26 cellular contexts compared by ENCODE assay signal in genomic region chr6:163513570-163514166, GRCh38.
DNase-seq lines count a peak whose midpoint lies in the region; TF ChIP-seq lines count a peak whose summit lies in the region.
"Had no signal": no experiment of that assay in that cellular context is flagged by ENCODE, and none has a peak within 500 bp of the region (broad histone marks: within the 10 kb centered on the region; RNA-seq: fewer than 3 reads in every experiment).

No MANE protein-coding gene starts in this region.

- H3K4me1 ChIP-seq in PC-9 (replicated peaks; ENCODE audit: insufficient read depth) (no peaks in the 10 kb centered on the region), cardiac muscle cell (ENCODE audit: low read depth) (peaks cover 37% of the 10 kb centered on the region)
- H3K4me1 ChIP-seq: BE2C, testis had no signal

- H3K4me1 Mint-ChIP-seq in Calu3 (ENCODE audit: low read depth, unreplicated experiment) = peaks cover 48% of the 10 kb centered on the region
- peaks cover 2% of the 10 kb centered on the region for H3K4me1 Mint-ChIP-seq in T-helper 2 cell treated with Interferon-gamma antibody and Interleukin-4, amounts not matched to agents 5 μg/mL and 100 μg/mL, for 36 hours (ENCODE audit: low read depth)

- H3K9me3 Mint-ChIP-seq in Calu3 (ENCODE audit: low read depth, unreplicated experiment) = no peaks in the 10 kb centered on the region
- no peaks in the 10 kb centered on the region for H3K9me3 Mint-ChIP-seq in T-helper 2 cell treated with Interferon-gamma antibody and Interleukin-4, amounts not matched to agents 5 μg/mL and 100 μg/mL, for 36 hours
- H3K9me3 Mint-ChIP-seq: activated CD4-positive, alpha-beta memory T cell treated with anti-CD3 and anti-CD28 coated beads, Interleukin-2, amount 10 ng/mL, durations not matched to agents 7 days and 5 days; activated naive CD8-positive, alpha-beta T cell treated with anti-CD3 and anti-CD28 coated beads, Interleukin-2, amount 10 ng/mL, durations not matched to agents 7 days and 5 days had no signal

- peaks cover 6% of the 10 kb centered on the region for H3K36me3 Mint-ChIP-seq in Calu3 (ENCODE audit: insufficient read depth, unreplicated experiment)
- H3K36me3 Mint-ChIP-seq in T-helper 2 cell treated with Interferon-gamma antibody and Interleukin-4, amounts not matched to agents 5 μg/mL and 100 μg/mL, for 36 hours (ENCODE audit: low read depth) = no peaks in the 10 kb centered on the region

- DNase-seq in Calu3 (no peak), PC-9 (no peak), cardiac muscle cell (ENCODE audit: low read depth in 1 of 2, low spot score in 1 of 2) (peak in 1 of 2 donors; percentile 15), mucosa of gallbladder (ENCODE audit: low spot score) (peak; percentile 19), GM20000 (ENCODE audit: low spot score) (no peak), substantia nigra (lab: John Stamatoyannopoulos, UW) (no peak), C1 segment of cervical spinal cord (lab: John Stamatoyannopoulos, UW) (no peak)
- DNase-seq in T-helper 2 cell treated with Interferon-gamma antibody and Interleukin-4, amounts not matched to agents 5 μg/mL and 100 μg/mL, for 36 hours (ENCODE audit: low spot score) = no peak
- DNase-seq: activated CD4-positive, alpha-beta memory T cell treated with anti-CD3 and anti-CD28 coated beads, Interleukin-2, amount 10 ng/mL, durations not matched to agents 7 days and 5 days; activated naive CD8-positive, alpha-beta T cell treated with anti-CD3 and anti-CD28 coated beads, Interleukin-2, amount 10 ng/mL, durations not matched to agents 7 days and 5 days; BE2C; brain microvascular endothelial cell; DMS79; effector memory CD4-positive, alpha-beta T cell; foreskin melanocyte; HCEC 1CT; mammary epithelial cell; NCI-H1105 treated with DMSO at 0.1 percent for 48 hours; NCI-H2029; NCI-H2227 treated with DMSO at 0.1 percent for 48 hours; NCI-H69; spleen; stimulated activated CD4-positive, alpha-beta T cell treated with anti-CD3 and anti-CD28 coated beads, Interleukin-4, amount 100 ng/mL, for 1 hour; stimulated activated naive B cell treated with anti-CD40 and anti-IgM and Interleukin-4, amounts not matched to agents 10 μg/mL and 1 μg/mL and 100 μg/mL, for 72 hours; T1000; testis had no signal

- no peak overlapping the region for H2AFZ ChIP-seq in PC-9

- POLR2A ChIA-PET in PC-9 (lab: Charles Lee; ENCODE audit: unreplicated experiment) = no interaction called here

- CTCF ChIA-PET in Calu3 (lab: Charles Lee) (no interaction called here), PC-9 (lab: Charles Lee) (no interaction called here)

- BruUV-seq in Calu3 (replicated peaks; lab: Mats Ljungman, UMichigan) (no TSS peak), PC-9 (replicated peaks; lab: Mats Ljungman, UMichigan) (no TSS peak)

- no peaks in the 10 kb centered on the region for H3K27me3 ChIP-seq in PC-9 (ENCODE audit: insufficient read depth, low read depth)
- no peaks in the 10 kb centered on the region for H3K27me3 ChIP-seq in cardiac muscle cell
- H3K27me3 ChIP-seq: BE2C, brain microvascular endothelial cell, spleen, testis had no signal

- peak overlapping the region; percentile 76 for H3K27ac Mint-ChIP-seq in Calu3 (ENCODE audit: unreplicated experiment)
- H3K27ac Mint-ChIP-seq in T-helper 2 cell treated with Interferon-gamma antibody and Interleukin-4, amounts not matched to agents 5 μg/mL and 100 μg/mL, for 36 hours = no peak overlapping the region
- H3K27ac Mint-ChIP-seq: activated CD4-positive, alpha-beta memory T cell treated with anti-CD3 and anti-CD28 coated beads, Interleukin-2, amount 10 ng/mL, durations not matched to agents 7 days and 5 days; activated naive CD8-positive, alpha-beta T cell treated with anti-CD3 and anti-CD28 coated beads, Interleukin-2, amount 10 ng/mL, durations not matched to agents 7 days and 5 days; stimulated activated naive B cell treated with anti-CD40 and anti-IgM and Interleukin-4, amounts not matched to agents 10 μg/mL and 1 μg/mL and 100 μg/mL, for 72 hours had no signal

- H3K4me3 ChIP-seq in PC-9 = no peak overlapping the region
- no peak overlapping the region for H3K4me3 ChIP-seq in cardiac muscle cell
- H3K4me3 ChIP-seq: spleen, testis had no signal

- H3K27ac ChIP-seq in PC-9 = peak overlapping the region; percentile 27; the same call in 1 of the 2 replicates
- peak overlapping the region; percentile 60 for H3K27ac ChIP-seq in cardiac muscle cell
- H3K27ac ChIP-seq in substantia nigra (ENCODE audit: low read depth, low read length, poor library complexity, severe bottlenecking) = no peak overlapping the region
- H3K27ac ChIP-seq: brain microvascular endothelial cell, spleen, testis had no signal

- peaks cover 39% of the 10 kb centered on the region for H4K20me1 ChIP-seq in PC-9 (ENCODE audit: insufficient read depth)

- H3K9me2 ChIP-seq in PC-9 (ENCODE audit: insufficient read depth) = no peaks in the 10 kb centered on the region

- no peak overlapping the region for H3K4me2 ChIP-seq in PC-9

- no peaks in the 10 kb centered on the region for H3K9me3 ChIP-seq in PC-9 (ENCODE audit: insufficient read depth, low read depth)
- H3K9me3 ChIP-seq in cardiac muscle cell (ENCODE audit: low read depth) = no peaks in the 10 kb centered on the region
- H3K9me3 ChIP-seq: BE2C, testis had no signal

- H3K36me3 ChIP-seq in PC-9 (ENCODE audit: low read depth) (no peaks in the 10 kb centered on the region), cardiac muscle cell (no peaks in the 10 kb centered on the region)
- H3K36me3 ChIP-seq: BE2C, brain microvascular endothelial cell had no signal

- peaks cover 74% of the 10 kb centered on the region for H3K79me2 ChIP-seq in PC-9 (ENCODE audit: low read depth)

- no peaks in the 10 kb centered on the region for H3K27me3 Mint-ChIP-seq in Calu3 (ENCODE audit: unreplicated experiment)
- no peaks in the 10 kb centered on the region for H3K27me3 Mint-ChIP-seq in T-helper 2 cell treated with Interferon-gamma antibody and Interleukin-4, amounts not matched to agents 5 μg/mL and 100 μg/mL, for 36 hours (ENCODE audit: low read depth)
- H3K27me3 Mint-ChIP-seq: activated CD4-positive, alpha-beta memory T cell treated with anti-CD3 and anti-CD28 coated beads, Interleukin-2, amount 10 ng/mL, durations not matched to agents 7 days and 5 days; activated naive CD8-positive, alpha-beta T cell treated with anti-CD3 and anti-CD28 coated beads, Interleukin-2, amount 10 ng/mL, durations not matched to agents 7 days and 5 days; stimulated activated naive B cell treated with anti-CD40 and anti-IgM and Interleukin-4, amounts not matched to agents 10 μg/mL and 1 μg/mL and 100 μg/mL, for 72 hours had no signal

- peaks cover 8% of the 10 kb centered on the region; the same call in 1 of the 2 replicates for H3F3A ChIP-seq in PC-9 (ENCODE audit: insufficient read depth, low read depth)

- TF ChIP-seq CTCF in Calu3 (IDR thresholded peaks at IDR 0.05; ENCODE audit: unreplicated experiment) (no peak), PC-9 (conservative IDR thresholded peaks at IDR 0.05) (no peak), cardiac muscle cell (IDR thresholded peaks at IDR 0.05; ENCODE audit: low read depth, low read length) (no peak), GM20000 (IDR thresholded peaks at IDR 0.05; ENCODE audit: extremely low read depth, missing control alignments) (no peak)

- no peak overlapping the region for H3K4me3 Mint-ChIP-seq in Calu3 (ENCODE audit: low read depth, unreplicated experiment)
- no peak overlapping the region for H3K4me3 Mint-ChIP-seq in T-helper 2 cell treated with Interferon-gamma antibody and Interleukin-4, amounts not matched to agents 5 μg/mL and 100 μg/mL, for 36 hours
- H3K4me3 Mint-ChIP-seq: activated CD4-positive, alpha-beta memory T cell treated with anti-CD3 and anti-CD28 coated beads, Interleukin-2, amount 10 ng/mL, durations not matched to agents 7 days and 5 days; activated naive CD8-positive, alpha-beta T cell treated with anti-CD3 and anti-CD28 coated beads, Interleukin-2, amount 10 ng/mL, durations not matched to agents 7 days and 5 days; stimulated activated naive B cell treated with anti-CD40 and anti-IgM and Interleukin-4, amounts not matched to agents 10 μg/mL and 1 μg/mL and 100 μg/mL, for 72 hours had no signal

- intact Hi-C loops in Calu3 (cut with micrococcal nuclease; ENCODE audit: unreplicated experiment) = loop anchor here (2.0 to 5.0 kb wide), 3 partner anchors 17 to 96 kb away; no protein-coding TSS in a partner anchor
- intact Hi-C loops in PC-9 (cut with micrococcal nuclease; ENCODE audit: unreplicated experiment) = no loop called here
